7 cellular contexts compared by ENCODE assay signal in the genomic region with DNA sequence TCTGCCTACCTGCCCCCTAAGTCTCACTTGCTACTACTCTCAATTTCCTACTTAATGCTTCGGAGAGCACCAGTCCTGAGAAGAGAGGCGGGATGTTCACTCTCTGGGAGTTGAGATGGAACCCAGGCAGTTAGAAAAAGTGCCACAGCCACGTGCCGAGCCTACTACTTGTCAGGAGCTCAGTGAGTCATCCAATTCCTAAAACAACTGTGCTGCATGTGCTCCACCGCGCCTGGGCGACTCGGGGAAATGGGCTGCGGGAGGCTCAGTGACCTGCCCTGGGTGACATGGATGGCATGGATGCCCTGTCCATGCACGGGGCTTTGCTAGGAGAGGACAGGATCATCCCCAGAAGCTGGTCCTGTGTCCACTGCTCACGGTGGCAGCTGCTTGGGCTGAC.
A peak's percentile ranks its signal among the peaks of the same experiment; 100 is the strongest.
DNase-seq lines count a peak whose midpoint lies in the region; ATAC-seq and TF ChIP-seq lines count a peak whose summit lies in the region.
"Not testable (repeated sequence)": the region's sequence is repeated elsewhere in the genome, so short reads cannot be mapped to it uniquely, and the experiment has no call there.

No MANE protein-coding gene starts in this region.

- not testable (repeated sequence) for H3K4me3 Mint-ChIP-seq in chondrocyte (ENCODE audit: unreplicated experiment); type B pancreatic cell

- H3K36me3 Mint-ChIP-seq in chondrocyte (ENCODE audit: low read depth); type B pancreatic cell: not testable (repeated sequence)

- TF ChIP-seq POLR2A in Peyer's patch (IDR thresholded peaks at IDR 0.05); right lobe of liver (IDR thresholded peaks at IDR 0.05): not testable (repeated sequence)

- intact Hi-C loops in right lobe of liver (cut with DNase I); posterior cingulate gyrus (cut with DNase I): not testable (repeated sequence)

- not testable (repeated sequence) for H3K27me3 ChIP-seq in Peyer's patch, right atrium auricular region, right lobe of liver

- not testable (repeated sequence) for H3K36me3 ChIP-seq in Peyer's patch, right atrium auricular region, right lobe of liver

- H3K4me1 ChIP-seq in Peyer's patch, right atrium auricular region, right lobe of liver: not testable (repeated sequence)

- H3K9me3 Mint-ChIP-seq in chondrocyte (ENCODE audit: low read depth) (peaks cover 21% of the 10 kb centered on the region), type B pancreatic cell (peaks cover 11% of the 10 kb centered on the region)

- not testable (repeated sequence) for H3K27ac ChIP-seq in Peyer's patch, right atrium auricular region, right lobe of liver

- in situ Hi-C loops in Caki2 (cut with HindIII; ENCODE audit: low pct_unique_long_range_greater_than_20kb, low sequenced_read_pairs): not testable (repeated sequence)

- DNase-seq in Caki2 (ENCODE audit: low read depth) (peak; percentile 49), Peyer's patch (peak in 2 of 3 donors; percentile 6 to 42), chondrocyte (ENCODE audit: low spot score) (peak; percentile 86), right atrium auricular region (ENCODE audit: low spot score) (peak; percentile 65), right lobe of liver (peak in 2 of 3 donors; percentile 42 to 55), posterior cingulate gyrus (peak in 6 of 10 donors; percentile 15 to 87 (median 69)), type B pancreatic cell (ENCODE audit: extremely low spot score, unreplicated experiment) (peak; percentile 71)

- 57% methylated on average over 10 of the region's 11 CpGs for WGBS in right lobe of liver (ENCODE audit: insufficient coverage, low coverage, low lambda C conversion rate, missing lambda C conversion rate)

- ATAC-seq in right lobe of liver: not testable (repeated sequence)

- not testable (repeated sequence) for H3K4me1 Mint-ChIP-seq in chondrocyte (ENCODE audit: low read depth); type B pancreatic cell (ENCODE audit: unreplicated experiment)

- not testable (repeated sequence) for H3K27me3 Mint-ChIP-seq in chondrocyte (ENCODE audit: low read depth); type B pancreatic cell

- not testable (repeated sequence) for TF ChIP-seq CTCF in Peyer's patch (IDR thresholded peaks at IDR 0.05); chondrocyte (IDR thresholded peaks at IDR 0.05); right atrium auricular region (IDR thresholded peaks at IDR 0.05); right lobe of liver (IDR thresholded peaks at IDR 0.05); type B pancreatic cell (conservative IDR thresholded peaks at IDR 0.05)

- H3K27ac Mint-ChIP-seq in chondrocyte (ENCODE audit: unreplicated experiment); type B pancreatic cell: not testable (repeated sequence)

- not testable (repeated sequence) for H3K4me3 ChIP-seq in Peyer's patch, right atrium auricular region, right lobe of liver

- not testable (repeated sequence) for H3K9me3 ChIP-seq in Peyer's patch, right atrium auricular region, right lobe of liver

Comparison
In these comparisons a context has a peak if more than half of its experiments do, and no peak if none do; other contexts are left out.
1. DNase-seq: peak in every context shown above with its lines; median percentile 86 in chondrocyte; 71 in type B pancreatic cell; 69 in posterior cingulate gyrus; 65 in right atrium auricular region; 49 in Caki2; 48 in right lobe of liver; 24 in Peyer's patch.